Comparison of ENCODE assay signal across 11 cellular contexts in genomic region chr3:133196527-133196926, GRCh38.
"Had no signal": no experiment of that assay in that cellular context is flagged by ENCODE, and none has a peak within 500 bp of the region (broad histone marks: within the 10 kb centered on the region; RNA-seq: fewer than 3 reads in every experiment).

No MANE protein-coding gene starts in this region.

- H3K9me3 ChIP-seq: HAP-1 had no signal

- DNase-seq: GM23248, GOT3, H7, H9, HCEC 1CT, HFFc6 had no signal

- H3K4me1 ChIP-seq: HAP-1 had no signal

- FAIRE-seq: H1, H54 had no signal

- ATAC-seq: GM23338, HCT116 had no signal

- H3K9ac ChIP-seq: GM23248 had no signal

- H3K4me2 ChIP-seq: GM23338 had no signal

- H3K27ac ChIP-seq: GM23248 had no signal

- H3K4me3 ChIP-seq: GM23248, GM23338, HAP-1 had no signal

- H3K36me3 ChIP-seq: HAP-1 had no signal

- H2AFZ ChIP-seq: GM23248, GM23338 had no signal
